Comparison of ENCODE assay signal across 8 cellular contexts in genomic region chr19:24033962-24034342, GRCh38. TPM values are rescaled to one million over a fixed set of nuclear protein-coding genes. Genes with fewer than 3 reads are reported as not detected.
DNase-seq lines count a peak whose midpoint lies in the region.

No MANE protein-coding gene starts in this region.

- 2 to 3% methylated on average over 15 of the region's 15 CpGs for WGBS in GM23248 (ENCODE audit: low coverage in 1 of 2, low lambda C conversion rate in 2 of 2, missing lambda C conversion rate in 2 of 2), 2 experiments

- peaks cover 19% of the 10 kb centered on the region for H3K4me1 ChIP-seq in GM23248 (ENCODE audit: insufficient read depth)
- H3K4me1 ChIP-seq in mononuclear cell (ENCODE audit: insufficient read depth, low read length), result peaks cover 40% of the 10 kb centered on the region

- 0 out of 2 replicates have a peak, but pooled peaks cover 6% of the 10 kb centered on the region for H3K36me3 ChIP-seq in GM23248 (ENCODE audit: low read depth)

- H3K27ac ChIP-seq in GM23248 (peak overlapping the region; percentile 98), epithelial cell of prostate (peak overlapping the region; percentile 94), substantia nigra (ENCODE audit: low read depth, low read length, poor library complexity, severe bottlenecking) (peak overlapping the region; percentile 92)

- H3K9me2 ChIP-seq in GM23248 (ENCODE audit: insufficient read depth), result no peaks in the 10 kb centered on the region

- H3K4me2 ChIP-seq in GM23248 (ENCODE audit: unreplicated experiment), result peak overlapping the region; percentile 85

- H3K9me3 ChIP-seq in GM23248 (ENCODE audit: low read depth) (no peaks in the 10 kb centered on the region), mononuclear cell (ENCODE audit: low read depth, low read length) (no peaks in the 10 kb centered on the region)

- in situ Hi-C loops in GM23248 (cut with MboI), result no loop called here

- H2AFZ ChIP-seq in GM23248, result peak overlapping the region; percentile 96

- no peaks in the 10 kb centered on the region for H4K20me1 ChIP-seq in GM23248 (ENCODE audit: insufficient read depth)

- H3F3A ChIP-seq in GM23248 (ENCODE audit: insufficient read depth), result peaks cover 26% of the 10 kb centered on the region

- H3K27me3 ChIP-seq in GM23248 (replicated peaks; ENCODE audit: insufficient read depth), result no peaks in the 10 kb centered on the region
- H3K27me3 ChIP-seq in mononuclear cell (ENCODE audit: insufficient read depth, low read length), result no peaks in the 10 kb centered on the region

- H3K79me2 ChIP-seq in GM23248 (ENCODE audit: insufficient read depth), result peaks cover 49% of the 10 kb centered on the region

- H3K4me3 ChIP-seq in GM23248 (peak overlapping the region; percentile 87), mononuclear cell (ENCODE audit: low read length) (peak overlapping the region; percentile 91)

- peak overlapping the region; percentile 99 for H3K9ac ChIP-seq in GM23248

- DNase-seq in NCI-H2227 (lab: John Stamatoyannopoulos, UW; ENCODE audit: unreplicated experiment), result peak; percentile 25
- DNase-seq in NCI-H2227 treated with DMSO at 0.1 percent for 48 hours (lab: John Stamatoyannopoulos, UW), result no peak
- peak; percentile 89 for DNase-seq in GM23248
- DNase-seq in LHCN-M2 (ENCODE audit: low read depth), result peak; percentile 71
- DNase-seq in activated CD4-positive, alpha-beta T cell treated with anti-CD3 and anti-CD28 coated beads for 4 hours, result peak; percentile 9 to 11
- peak; percentile 20 for DNase-seq in epithelial cell of prostate (ENCODE audit: low read depth, low spot score)
- DNase-seq in substantia nigra (lab: John Stamatoyannopoulos, UW), result peak in 31 of 49 donors; percentile 8 to 68 (median 42)

RNA-seq across cellular contexts. Expression of gene ZNF254, which starts 53.0 kb away (rescaled TPM):
- total RNA-seq in GM23248 (2014; rRNA removed; shearing (Covaris generic)), result 4.2 and 4.5 TPM in 2 replicates
- polyA plus RNA-seq in GM23248 (2016; fragmentation: Nextera tagmentation; extraction: Ambion mirVana), result 3.2 and 4.0 TPM in 2 replicates
- total RNA-seq in LHCN-M2 (2014; rRNA removed) (16.3 and 17.6 TPM in 2 replicates), mononuclear cell (20.3 TPM)
- polyA plus RNA-seq in LHCN-M2 (2012), result 3.2 TPM
